Comparison of ENCODE assay signal across 8 cellular contexts in genomic region chr13:27620377-27621115, GRCh38. TPM values are rescaled to one million over a fixed set of nuclear protein-coding genes. Genes with fewer than 3 reads are reported as not detected.
DNase-seq lines count a peak whose midpoint lies in the region; ATAC-seq and TF ChIP-seq lines count a peak whose summit lies in the region.

LNX2 (minus strand) TSS chr13:27620529; CDS start chr13:27581703, 38,826 bp downstream.

- H3K4me3 ChIP-seq in H7 (ENCODE audit: insufficient read depth, low read depth, low read length) (peak within 1 kb of the TSS; percentile 99), MG63 (peak within 1 kb of the TSS; percentile 96), neural cell (ENCODE audit: low read length) (peak within 1 kb of the TSS; percentile 93)

- H3K9ac ChIP-seq in neural cell (ENCODE audit: low read length): peak within 1 kb of the TSS; percentile 79

- no peaks in the 10 kb centered on the region for H3K9me2 ChIP-seq in neural cell (ENCODE audit: insufficient read depth, low read length)

- peak within 1 kb of the TSS; percentile 86 to 89 for H3K4me3 Mint-ChIP-seq in stimulated activated naive CD8-positive, alpha-beta T cell treated with anti-CD3 and anti-CD28 coated beads, Interleukin-15, amount 100 ng/mL, for 72 hours

- H4K20me1 ChIP-seq in neural cell (ENCODE audit: insufficient read depth): no peaks in the 10 kb centered on the region

- no peaks in the 10 kb centered on the region for H3K27me3 ChIP-seq in H7 (ENCODE audit: control insufficient read depth, insufficient read depth, low read length)
- no peaks in the 10 kb centered on the region for H3K27me3 ChIP-seq in MG63
- H3K27me3 ChIP-seq in neural cell (ENCODE audit: insufficient read depth, low read depth, low read length): no peaks in the 10 kb centered on the region

- H3K4me1 Mint-ChIP-seq in stimulated activated naive CD8-positive, alpha-beta T cell treated with anti-CD3 and anti-CD28 coated beads, Interleukin-15, amount 100 ng/mL, for 72 hours: peaks cover 56% of the 10 kb centered on the region

- ATAC-seq in stimulated activated naive CD8-positive, alpha-beta T cell treated with anti-CD3 and anti-CD28 coated beads, Interleukin-15, amount 100 ng/mL, for 72 hours: peak; percentile 93

- DNase-seq in ELR (ENCODE audit: low read depth) (peak; percentile 97), H7 (peak; percentile 97), MG63 (peak; percentile 98), SHP77 (lab: John Stamatoyannopoulos, UW) (peak; percentile 93), activated gamma-delta T cell (lab: John Stamatoyannopoulos, UW) (peak; percentile 94), fibroblast of the conjunctiva (ENCODE audit: low read depth) (peak; percentile 92)
- peak; percentile 96 to 98 for DNase-seq in stimulated activated naive CD8-positive, alpha-beta T cell treated with anti-CD3 and anti-CD28 coated beads, Interleukin-15, amount 100 ng/mL, for 72 hours

- H3K79me2 ChIP-seq in neural cell (replicated peaks; ENCODE audit: insufficient read depth, low read length): peaks cover 16% of the 10 kb centered on the region

- TF ChIP-seq CTCF in neural cell (IDR thresholded peaks at IDR 0.05; ENCODE audit: poor library complexity, severe bottlenecking): no peak

- H2AFZ ChIP-seq in neural cell (ENCODE audit: low read depth, low read length): peak within 1 kb of the TSS; percentile 96

- H3K9me3 ChIP-seq in MG63: peaks cover 2% of the 10 kb centered on the region; the same call in 1 of the 2 replicates
- H3K9me3 ChIP-seq in neural cell (ENCODE audit: low read length): no peaks in the 10 kb centered on the region

- peak within 1 kb of the TSS; percentile 94 for H3K4me2 ChIP-seq in neural cell (ENCODE audit: low read length)

- H3K27me3 Mint-ChIP-seq in stimulated activated naive CD8-positive, alpha-beta T cell treated with anti-CD3 and anti-CD28 coated beads, Interleukin-15, amount 100 ng/mL, for 72 hours: no peaks in the 10 kb centered on the region

- H3K36me3 ChIP-seq in H7 (replicated peaks; ENCODE audit: control insufficient read depth, insufficient read depth, low read length) (peaks cover 3% of the 10 kb centered on the region), MG63 (peaks cover 31% of the 10 kb centered on the region), neural cell (ENCODE audit: insufficient read depth, low read length) (peaks cover 11% of the 10 kb centered on the region)

- peak within 1 kb of the TSS; percentile 75 for H3K27ac ChIP-seq in neural cell (ENCODE audit: low read length)

- TF ChIP-seq RAD21 in neural cell (conservative IDR thresholded peaks at IDR 0.05): no peak

- H3K9me3 Mint-ChIP-seq in stimulated activated naive CD8-positive, alpha-beta T cell treated with anti-CD3 and anti-CD28 coated beads, Interleukin-15, amount 100 ng/mL, for 72 hours: no peaks in the 10 kb centered on the region

- TF ChIP-seq EP300 in neural cell (conservative IDR thresholded peaks at IDR 0.05; ENCODE audit: poor library complexity, severe bottlenecking): no peak

- H3K27ac Mint-ChIP-seq in stimulated activated naive CD8-positive, alpha-beta T cell treated with anti-CD3 and anti-CD28 coated beads, Interleukin-15, amount 100 ng/mL, for 72 hours: peak within 1 kb of the TSS; percentile 94 to 98

- H3F3A ChIP-seq in neural cell (ENCODE audit: insufficient read depth, low read length, poor library complexity, severe bottlenecking): no peaks in the 10 kb centered on the region

TF ChIP-seq in neural cell, 6 proteins besides CTCF, POLR2A, EP300 and RAD21:
- TF ChIP-seq POLR2AphosphoS5 (IDR thresholded peaks at IDR 0.05) (peak; percentile 58), EZH2 (IDR thresholded peaks at IDR 0.05; ENCODE audit: borderline replicate concordance, insufficient read depth, low read length, poor library complexity, severe bottlenecking) (no peak), TAF1 (IDR thresholded peaks at IDR 0.05; ENCODE audit: low read depth) (peak; percentile 76)

RNA-seq across cellular contexts. Expression of gene LNX2, which starts in this region (rescaled TPM):
- 11.2 and 11.6 TPM in 2 replicates for total RNA-seq in H7 (2014; rRNA removed; shearing (Covaris generic))
- total RNA-seq in MG63 (2014; rRNA removed; shearing (Covaris generic); ENCODE audit: low replicate concordance): 4.0 and 7.5 TPM in 2 replicates
- 3.6 and 4.2 TPM in 2 replicates for polyA plus RNA-seq in neural cell
- polyA minus RNA-seq in neural cell: 10.0 and 11.5 TPM in 2 replicates

Comparison
In these comparisons a context has a peak if more than half of its experiments do, and no peak if none do; other contexts are left out.
1. Peak in every context shown above with its lines: DNase-seq, ATAC-seq, H3K4me3 ChIP-seq and H3K27ac ChIP-seq.